Comparison of ENCODE assay signal across 9 cellular contexts in genomic region chr2:26577442-26578433, GRCh38.
DNase-seq lines count a peak whose midpoint lies in the region; ATAC-seq, FAIRE-seq and TF ChIP-seq lines count a peak whose summit lies in the region.
"Had no signal": no experiment of that assay in that cellular context is flagged by ENCODE, and none has a peak within 500 bp of the region (broad histone marks: within the 10 kb centered on the region; RNA-seq: fewer than 3 reads in every experiment).

No MANE protein-coding gene starts in this region.

- TF ChIP-seq CTCF in foreskin fibroblast (IDR thresholded peaks at IDR 0.05; ENCODE audit: low read depth, low read length) (peak; percentile 97), omental fat pad (IDR thresholded peaks at IDR 0.05) (peak in 1 of 3 donors; percentile 73), tibial artery (IDR thresholded peaks at IDR 0.05) (peak; percentile 82 to 99)

- peak; percentile 10 for FAIRE-seq in RCC 7860 (lab: Jason Lieb, UNC)
- FAIRE-seq: colon had no signal

- intact Hi-C loops in tibial artery (cut with DNase I; ENCODE audit: low total_unique reads), result no loop called here

- H3K9me3 ChIP-seq in tibial artery, result no peaks in the 10 kb centered on the region

- no peak for TF ChIP-seq POLR2A in GM18505 (IDR thresholded peaks at IDR 0.05; ENCODE audit: borderline replicate concordance, extremely low read depth, insufficient read depth, insufficient read length)

- peak; percentile 55 for ATAC-seq in omental fat pad (ENCODE audit: low FRiP score)
- no peak for ATAC-seq in GM18505 (IDR thresholded peaks at IDR 0.05; ENCODE audit: unreplicated experiment)

- DNase-seq in DMS153 treated with DMSO at 0.1 percent for 48 hours (lab: John Stamatoyannopoulos, UW; ENCODE audit: unreplicated experiment) (peak; percentile 24), RCC 7860 (ENCODE audit: low spot score) (peak; percentile 46), activated T-helper 1 cell treated with Interleukin-2 at 50 U/mL for 16 hours (ENCODE audit: low read depth) (peak; percentile 20), foreskin fibroblast (peak; percentile 49 to 83), omental fat pad (ENCODE audit: low spot score) (peak; percentile 38), tibial artery (peak; percentile 38 to 76)
- DNase-seq in Jurkat, Clone E6-1 (ENCODE audit: low read depth, low spot score), result peak; percentile 38

- H3K27me3 ChIP-seq in tibial artery, result peaks cover 0 to 41% of the 10 kb centered on the region in 2 donors

- H3K4me1 ChIP-seq in tibial artery, result no peaks in the 10 kb centered on the region

- H3K36me3 ChIP-seq in tibial artery, result no peaks in the 10 kb centered on the region

- no peak overlapping the region for H3K27ac ChIP-seq in tibial artery

- H3K4me3 ChIP-seq in Jurkat, Clone E6-1 (ENCODE audit: low read length), result no peak overlapping the region
- H3K4me3 ChIP-seq in foreskin fibroblast (ENCODE audit: low read depth in 1 of 2, low read length in 2 of 2), result no peak overlapping the region
- no peak overlapping the region for H3K4me3 ChIP-seq in tibial artery
